In genomic region chr7:51601461-51601860, GRCh38 we compare ENCODE assay signal across 25 cellular contexts.
DNase-seq lines count a peak whose midpoint lies in the region; ATAC-seq and TF ChIP-seq lines count a peak whose summit lies in the region.
"Had no signal": no experiment of that assay in that cellular context is flagged by ENCODE, and none has a peak within 500 bp of the region (broad histone marks: within the 10 kb centered on the region; RNA-seq: fewer than 3 reads in every experiment).

No MANE protein-coding gene starts in this region.

- peak; percentile 30 for TF ChIP-seq CTCF in C4-2B (conservative IDR thresholded peaks at IDR 0.05)
- peak; percentile 20; the same call in 1 of the 2 replicates for TF ChIP-seq CTCF in LNCAP (IDR thresholded peaks at IDR 0.05)
- peak; percentile 37; the same call in 1 of the 2 replicates for TF ChIP-seq CTCF in PC-3 (conservative IDR thresholded peaks at IDR 0.05; ENCODE audit: low read depth, low read length)
- TF ChIP-seq CTCF in neural crest cell (conservative IDR thresholded peaks at IDR 0.05): no peak

- H4K5ac ChIP-seq in mesendoderm (ENCODE audit: low read length): no peak overlapping the region

- H3K27ac Mint-ChIP-seq in neural crest cell (ENCODE audit: unreplicated experiment): peak overlapping the region; percentile 78
- H3K27ac Mint-ChIP-seq: H9, HFFc6, IgD-negative memory B cell had no signal

- DNase-seq in PC-3 (peak; percentile 27), neural crest cell (ENCODE audit: low read depth, low spot score) (no peak), NCI-H226 (no peak), mesendoderm (no peak)
- DNase-seq: BE2C; CD4-positive, CD25-positive, alpha-beta regulatory T cell; DND-41; GM23248; H9; HFFc6; Karpas-422; NCI-H1092 treated with DMSO at 0.1 percent for 48 hours; NCI-H146; NCI-H2029 treated with DMSO at 0.1 percent for 48 hours; NCI-H345; NCI-H524 treated with DMSO at 0.1 percent for 48 hours; NCI-H82; T1000 had no signal

- no peak overlapping the region for H2BK15ac ChIP-seq in mesendoderm (replicated peaks; ENCODE audit: low read depth)

- no peaks in the 10 kb centered on the region for H3K79me1 ChIP-seq in mesendoderm (ENCODE audit: low read length)

- no peak overlapping the region for H3K4me3 ChIP-seq in PC-3 (ENCODE audit: low read length)
- no peak overlapping the region for H3K4me3 ChIP-seq in mesendoderm (ENCODE audit: low read length)
- H3K4me3 ChIP-seq: A549, GM12878, GM23248 had no signal

- H3K27ac ChIP-seq in C4-2B: no peak overlapping the region
- H3K27ac ChIP-seq in PC-3 (ENCODE audit: low read length): no peak overlapping the region
- H3K27ac ChIP-seq in mesendoderm (ENCODE audit: low read depth, low read length): no peak overlapping the region
- H3K27ac ChIP-seq: A549, GM23248, RWPE1 had no signal

- no peaks in the 10 kb centered on the region for H3K79me2 ChIP-seq in PC-3 (ENCODE audit: low read length)
- H3K79me2 ChIP-seq in mesendoderm (ENCODE audit: control insufficient read depth, insufficient read depth, low read length): no peaks in the 10 kb centered on the region

- no peaks in the 10 kb centered on the region for H3K9me2 ChIP-seq in PC-3 (replicated peaks; ENCODE audit: low read length)

- no peak overlapping the region for H3K4ac ChIP-seq in mesendoderm (ENCODE audit: low read depth, low read length)

- H3K4me1 Mint-ChIP-seq in neural crest cell: peaks cover 12% of the 10 kb centered on the region
- H3K4me1 Mint-ChIP-seq: CD4-positive, CD25-positive, alpha-beta regulatory T cell; H9; IgD-negative memory B cell had no signal

- peaks cover 23% of the 10 kb centered on the region for H3K36me3 Mint-ChIP-seq in neural crest cell (ENCODE audit: low read depth)
- H3K36me3 Mint-ChIP-seq: CD4-positive, CD25-positive, alpha-beta regulatory T cell had no signal

- H4K20me1 ChIP-seq in PC-3 (ENCODE audit: low read length): no peaks in the 10 kb centered on the region

- ATAC-seq in PC-3 (no peak), GM19463 (IDR thresholded peaks at IDR 0.05; ENCODE audit: unreplicated experiment) (no peak)
- ATAC-seq: A549, GM12878 had no signal

- H3K9ac ChIP-seq in PC-3 (ENCODE audit: low read length): no peak overlapping the region
- no peak overlapping the region for H3K9ac ChIP-seq in mesendoderm (ENCODE audit: low read length)
- H3K9ac ChIP-seq: GM23248 had no signal

- H3K9me3 Mint-ChIP-seq in neural crest cell: peaks cover 8% of the 10 kb centered on the region

- H3K36me3 ChIP-seq in PC-3 (ENCODE audit: low read depth, low read length) (no peaks in the 10 kb centered on the region), mesendoderm (ENCODE audit: control insufficient read depth, insufficient read depth, low read length) (no peaks in the 10 kb centered on the region)
- H3K36me3 ChIP-seq: BE2C had no signal

- no peak overlapping the region for H3K4me3 Mint-ChIP-seq in neural crest cell
- H3K4me3 Mint-ChIP-seq: CD4-positive, CD25-positive, alpha-beta regulatory T cell; H9; HFFc6; IgD-negative memory B cell had no signal

- no peaks in the 10 kb centered on the region for H3K9me3 ChIP-seq in PC-3 (ENCODE audit: low read length)
- H3K9me3 ChIP-seq: A549, BE2C had no signal

- intact Hi-C loops in PC-3 (cut with micrococcal nuclease): no loop called here

- no peak overlapping the region for H2BK120ac ChIP-seq in mesendoderm (ENCODE audit: low read depth, low read length)

- no peak overlapping the region for H2AFZ ChIP-seq in PC-3 (ENCODE audit: low read length)
- H2AFZ ChIP-seq: GM23248 had no signal

- no peak overlapping the region for H3K4me2 ChIP-seq in PC-3 (ENCODE audit: low read length)
- no peak overlapping the region for H3K4me2 ChIP-seq in mesendoderm (ENCODE audit: low read length)
- H3K4me2 ChIP-seq: A549 had no signal

- CTCF ChIA-PET in PC-3 (lab: Charles Lee): no interaction called here

- H2AK5ac ChIP-seq in mesendoderm (ENCODE audit: low read length): no peak overlapping the region

- POLR2A ChIA-PET in PC-3 (lab: Charles Lee; ENCODE audit: unreplicated experiment): no interaction called here

- H3K23ac ChIP-seq in mesendoderm (ENCODE audit: low read length): no peak overlapping the region

- no peak overlapping the region for H4K8ac ChIP-seq in mesendoderm (ENCODE audit: low read depth, low read length)

- H3K56ac ChIP-seq in mesendoderm (ENCODE audit: low read length): no peak overlapping the region

- H3K18ac ChIP-seq in mesendoderm (ENCODE audit: low read length): no peak overlapping the region

- H3F3A ChIP-seq in PC-3 (ENCODE audit: low read length, unreplicated experiment): no peaks in the 10 kb centered on the region

- H3K27me3 Mint-ChIP-seq in neural crest cell (ENCODE audit: low read depth): no peaks in the 10 kb centered on the region
- H3K27me3 Mint-ChIP-seq: CD4-positive, CD25-positive, alpha-beta regulatory T cell; IgD-negative memory B cell had no signal

- no peaks in the 10 kb centered on the region for H3K27me3 ChIP-seq in PC-3 (ENCODE audit: low read length)
- no peaks in the 10 kb centered on the region for H3K27me3 ChIP-seq in mesendoderm (ENCODE audit: insufficient read depth, low read length, poor library complexity)
- H3K27me3 ChIP-seq: BE2C had no signal

- H2BK5ac ChIP-seq in mesendoderm (ENCODE audit: low read length): no peak overlapping the region

- BruUV-seq in PC-3 (replicated peaks; lab: Mats Ljungman, UMichigan): no TSS peak

- no CpG with 5 or more reads among the region's 3 CpGs for WGBS in mesendoderm (ENCODE audit: extremely low coverage, insufficient coverage, low lambda C conversion rate)

- H3K4me1 ChIP-seq in PC-3 (ENCODE audit: insufficient read depth, low read length) (peaks cover 3% of the 10 kb centered on the region; the same call in 1 of the 2 replicates), mesendoderm (ENCODE audit: control insufficient read depth, low read depth, low read length) (no peaks in the 10 kb centered on the region)
- H3K4me1 ChIP-seq: A549 had no signal
